ENCODE assay signal across 18 cellular contexts in the genomic region with DNA sequence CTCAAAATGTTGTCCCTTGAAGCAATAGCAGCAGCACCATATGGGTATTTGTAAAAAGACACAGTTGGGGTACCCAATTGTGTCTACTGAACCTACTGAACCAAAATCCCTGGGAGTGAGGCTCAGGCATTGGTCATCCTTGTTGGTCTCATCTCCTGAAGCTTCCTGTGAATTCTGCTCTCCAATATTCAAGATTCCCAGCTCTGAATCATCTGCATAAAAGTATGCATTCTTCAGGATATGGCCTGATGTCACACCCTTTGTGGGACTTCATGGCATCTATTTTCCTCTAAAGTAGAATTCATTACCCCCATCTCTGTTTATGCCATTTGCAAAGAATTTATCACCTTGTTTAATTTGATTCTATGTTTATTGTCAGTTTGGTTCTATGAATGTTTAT. TPM values are rescaled to one million over a fixed set of nuclear protein-coding genes. Genes with fewer than 3 reads are reported as not detected.
DNase-seq lines count a peak whose midpoint lies in the region; ATAC-seq and TF ChIP-seq lines count a peak whose summit lies in the region.
"Had no signal": no experiment of that assay in that cellular context is flagged by ENCODE, and none has a peak within 500 bp of the region (broad histone marks: within the 10 kb centered on the region; RNA-seq: fewer than 3 reads in every experiment).

No MANE protein-coding gene starts in this region.

- H3K27me3 ChIP-seq in trophoblast cell (ENCODE audit: insufficient read depth, low read length) (no peaks in the 10 kb centered on the region), heart right ventricle (no peaks in the 10 kb centered on the region)
- H3K27me3 ChIP-seq: MG63 had no signal

- CTCF ChIA-PET in MCF 10A (lab: Yijun Ruan, JAX): interaction anchor here (0.6 kb wide), 1 partner anchor 386 kb away, joined by 3 read pairs; no protein-coding TSS in a partner anchor

- H2BK120ac ChIP-seq in trophoblast cell (ENCODE audit: insufficient read depth, low read length, poor library complexity): no peak overlapping the region

- H3K79me2 ChIP-seq in trophoblast cell (ENCODE audit: control insufficient read depth, insufficient read depth, low read length, poor library complexity): no peaks in the 10 kb centered on the region

- H4K91ac ChIP-seq in trophoblast cell (ENCODE audit: low read depth, low read length): no peak overlapping the region

- H3K36me3 Mint-ChIP-seq in MCF 10A (ENCODE audit: insufficient read depth, unreplicated experiment): no peaks in the 10 kb centered on the region
- H3K36me3 Mint-ChIP-seq: T-cell had no signal

- POLR2A ChIA-PET in MCF 10A (lab: Yijun Ruan, JAX): interaction anchor here (0.9 kb wide), 1 partner anchor 116 kb away, joined by 5 read pairs; no protein-coding TSS in a partner anchor

- peak; percentile 74 for DNase-seq in ELR (ENCODE audit: low read depth)
- peak; percentile 34 for DNase-seq in LHCN-M2 (ENCODE audit: low read depth)
- DNase-seq in fibroblast of mammary gland (ENCODE audit: low read depth): peak; percentile 27
- DNase-seq in trophoblast cell: peak; percentile 7 to 71
- DNase-seq in GOT3 (lab: John Stamatoyannopoulos, UW): no peak
- DNase-seq in heart right ventricle: no peak
- DNase-seq in MCF 10A (ENCODE audit: unreplicated experiment): no peak
- no peak for DNase-seq in stimulated activated CD4-positive, alpha-beta T cell treated with anti-CD3 and anti-CD28 coated beads, Interleukin-2, amount 100 ng/mL, for 24 hours
- DNase-seq: C1 segment of cervical spinal cord, DMS 273 treated with DMSO at 0.1 percent for 48 hours, KBM-7, MG63, NCI-H1092, NCI-H146, NCI-H524, T-cell had no signal

- H3K14ac ChIP-seq in trophoblast cell (ENCODE audit: low read length): no peak overlapping the region

- no peak overlapping the region for H4K8ac ChIP-seq in trophoblast cell (ENCODE audit: low read depth, low read length)

- H3K4me3 ChIP-seq in fibroblast of mammary gland (ENCODE audit: control insufficient read depth, low read depth, low read length) (no peak overlapping the region), trophoblast cell (ENCODE audit: low read depth, low read length) (no peak overlapping the region), heart right ventricle (no peak overlapping the region)
- H3K4me3 ChIP-seq: HAP-1, MG63 had no signal

- ATAC-seq in heart right ventricle: no peak
- ATAC-seq: T-cell had no signal

- H3K79me1 ChIP-seq in trophoblast cell (ENCODE audit: low read length): no peaks in the 10 kb centered on the region

- H3K23ac ChIP-seq in trophoblast cell (ENCODE audit: low read length): no peak overlapping the region

- intact Hi-C loops in heart right ventricle (cut with DNase I): no loop called here
- intact Hi-C loops in MCF 10A (cut with micrococcal nuclease): no loop called here

- no peak overlapping the region for H2BK12ac ChIP-seq in trophoblast cell (ENCODE audit: low read length)

- H3K27me3 Mint-ChIP-seq in MCF 10A (ENCODE audit: insufficient read depth, unreplicated experiment): no peaks in the 10 kb centered on the region
- H3K27me3 Mint-ChIP-seq: T-cell had no signal

- H3K4me1 Mint-ChIP-seq in MCF 10A (ENCODE audit: insufficient read depth, unreplicated experiment): peaks cover 5% of the 10 kb centered on the region
- H3K4me1 Mint-ChIP-seq: T-cell had no signal

- no peak overlapping the region for H4K12ac ChIP-seq in trophoblast cell (ENCODE audit: low read depth, low read length)

- H3K9me3 ChIP-seq in trophoblast cell (ENCODE audit: insufficient read depth, low read depth, low read length): no peaks in the 10 kb centered on the region
- no peaks in the 10 kb centered on the region for H3K9me3 ChIP-seq in heart right ventricle
- H3K9me3 ChIP-seq: HAP-1, MG63 had no signal

- H3K9ac ChIP-seq in trophoblast cell (ENCODE audit: low read length): no peak overlapping the region

- H2AFZ ChIP-seq in trophoblast cell (ENCODE audit: insufficient read depth, low read length, poor library complexity): no peak overlapping the region

- no peak overlapping the region for H3K18ac ChIP-seq in trophoblast cell (ENCODE audit: low read length)

- TF ChIP-seq CTCF in fibroblast of mammary gland (conservative IDR thresholded peaks at IDR 0.05; ENCODE audit: control insufficient read depth, insufficient read depth, low read depth, low read length) (no peak), heart right ventricle (IDR thresholded peaks at IDR 0.05) (no peak), MCF 10A (IDR thresholded peaks at IDR 0.05; ENCODE audit: unreplicated experiment) (no peak)

- no peak overlapping the region for H3K4me3 Mint-ChIP-seq in MCF 10A (ENCODE audit: unreplicated experiment)
- H3K4me3 Mint-ChIP-seq: T-cell had no signal

- H3K4ac ChIP-seq in trophoblast cell (ENCODE audit: low read depth, low read length): no peak overlapping the region

- H3K27ac ChIP-seq in trophoblast cell (ENCODE audit: low read depth, low read length) (no peak overlapping the region), heart right ventricle (no peak overlapping the region)
- H3K27ac ChIP-seq: HL-60 had no signal

- H3K4me1 ChIP-seq in trophoblast cell (ENCODE audit: control insufficient read depth in 1 of 2, insufficient read depth in 2 of 2, low read length in 2 of 2) (no peaks in the 10 kb centered on the region), heart right ventricle (no peaks in the 10 kb centered on the region)
- H3K4me1 ChIP-seq: HAP-1 had no signal

- no peaks in the 10 kb centered on the region for H3K9me3 Mint-ChIP-seq in MCF 10A (ENCODE audit: unreplicated experiment)

- no peak overlapping the region for H2AK5ac ChIP-seq in trophoblast cell (ENCODE audit: low read length)

- H3K4me2 ChIP-seq in trophoblast cell (ENCODE audit: low read length): no peak overlapping the region

- no peak overlapping the region for H2BK5ac ChIP-seq in trophoblast cell (ENCODE audit: low read depth, low read length, poor library complexity)

- no peaks in the 10 kb centered on the region for H3K36me3 ChIP-seq in trophoblast cell (ENCODE audit: control insufficient read depth in 1 of 2, insufficient read depth in 2 of 2, low read length in 2 of 2)
- H3K36me3 ChIP-seq in heart right ventricle: no peaks in the 10 kb centered on the region
- H3K36me3 ChIP-seq: HAP-1, MG63 had no signal

- no TSS peak for BruUV-seq in MCF 10A (replicated peaks; lab: Mats Ljungman, UMichigan)

- H3K27ac Mint-ChIP-seq in MCF 10A (ENCODE audit: low read depth, unreplicated experiment): no peak overlapping the region
- H3K27ac Mint-ChIP-seq: T-cell had no signal

RNA-seq across cellular contexts. Expression of a gene that starts 13.3 kb away (rescaled TPM):
- 124 and 161 TPM in 2 replicates for total RNA-seq in LHCN-M2 (2014; rRNA removed)
- polyA plus RNA-seq in LHCN-M2 (2012): 71.7 TPM
- polyA plus RNA-seq in trophoblast cell (2013): 0.06 and 0.07 TPM in 2 replicates
- total RNA-seq in heart right ventricle: 10 to 100 TPM in 2 of 10 donors, 1 to 10 TPM in 1, under 1 TPM in 7; 0.11 to 29.7 (median 0.39) TPM
- 10 to 100 TPM in 1 of 2 donors, under 1 TPM in 1; 0.15 to 16.5 TPM for polyA plus RNA-seq in heart right ventricle
- total RNA-seq in MCF 10A (2022): 159 and 217 TPM in 2 replicates

Comparison
In these comparisons a context has a peak if more than half of its experiments do, and no peak if none do; other contexts are left out.
1. DNase-seq: peak in ELR (single experiment), LHCN-M2 (single experiment), fibroblast of mammary gland (single experiment) and trophoblast cell (2 of 2); none in GOT3 (single experiment), heart right ventricle (0 of 2), MCF 10A (single experiment) and stimulated activated CD4-positive, alpha-beta T cell treated with anti-CD3 and anti-CD28 coated beads, Interleukin-2, amount 100 ng/mL, for 24 hours (0 of 2).